In the genomic region with DNA sequence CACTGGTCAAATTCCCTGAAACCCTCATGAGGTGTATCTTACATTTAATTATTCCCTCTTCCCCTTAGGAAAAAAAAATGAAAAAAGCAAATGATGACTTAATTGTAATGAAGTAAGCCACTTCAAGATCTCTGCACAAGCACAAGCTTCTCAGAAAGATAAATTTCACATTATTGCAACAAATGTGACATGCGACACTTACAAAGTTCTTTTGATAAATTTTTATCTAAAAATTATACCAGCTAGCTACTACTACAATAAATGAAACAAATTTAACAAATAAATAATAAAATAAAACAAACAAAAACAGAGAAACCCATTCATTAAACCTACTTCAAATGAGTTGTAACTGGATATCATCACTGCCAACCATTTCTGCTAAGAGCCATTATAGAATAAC, we compare ENCODE assay signal across 9 cellular contexts.
"Had no signal": no experiment of that assay in that cellular context is flagged by ENCODE, and none has a peak within 500 bp of the region (broad histone marks: within the 10 kb centered on the region; RNA-seq: fewer than 3 reads in every experiment).

No MANE protein-coding gene starts in this region.

- H3K4me3 ChIP-seq: GM23248, GM23338, HAP-1 had no signal

- ATAC-seq: GM23338, HCT116 had no signal

- DNase-seq: GM23248, GOT3, H7, H9, HCEC 1CT, HFFc6 had no signal

- H3K27ac ChIP-seq: GM23248 had no signal

- H3K4me3 Mint-ChIP-seq: GM23338, H9, HFFc6 had no signal

- H3K27ac Mint-ChIP-seq: GM23338, H9, HFFc6 had no signal

- H3K9me3 Mint-ChIP-seq: HFFc6 had no signal

- H3K9me3 ChIP-seq: HAP-1 had no signal

- H3K36me3 ChIP-seq: HAP-1 had no signal
